In the genomic region with DNA sequence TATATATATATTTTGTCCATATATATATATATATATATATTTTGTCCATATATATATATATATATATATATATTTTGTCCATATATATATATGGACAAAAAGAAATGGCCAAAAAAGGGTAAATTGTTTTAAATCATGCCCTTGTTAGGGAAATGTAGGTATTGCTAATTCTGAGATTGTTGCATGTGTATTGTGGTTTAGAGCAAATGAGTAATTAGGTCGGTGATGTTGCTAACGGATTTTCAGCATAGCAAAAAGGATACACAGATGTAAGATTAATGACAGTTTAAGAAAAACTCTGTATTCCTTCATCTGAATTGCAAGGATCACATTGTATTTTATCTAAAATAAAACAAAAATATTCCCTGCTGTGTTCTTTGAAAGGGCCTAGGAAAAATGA, we compare ENCODE assay signal across 15 cellular contexts.
"Had no signal": no experiment of that assay in that cellular context is flagged by ENCODE, and none has a peak within 500 bp of the region (broad histone marks: within the 10 kb centered on the region; RNA-seq: fewer than 3 reads in every experiment).

No MANE protein-coding gene starts in this region.

- H3K4me3 Mint-ChIP-seq: nephron progenitor cell; stimulated activated naive B cell treated with anti-CD40 and anti-IgM and Interleukin-4, amounts not matched to agents 10 μg/mL and 1 μg/mL and 100 μg/mL, for 72 hours; WTC11 had no signal

- H3K36me3 Mint-ChIP-seq: WTC11 had no signal

- ATAC-seq: left ventricle myocardium superior; sciatic nerve; stimulated activated naive B cell treated with anti-CD40 and anti-IgM and Interleukin-4, amounts not matched to agents 10 μg/mL and 1 μg/mL and 100 μg/mL, for 72 hours; upper lobe of right lung; WTC11 had no signal

- H3K27me3 ChIP-seq: spleen, upper lobe of right lung had no signal

- H3K27ac Mint-ChIP-seq: nephron progenitor cell; stimulated activated naive B cell treated with anti-CD40 and anti-IgM and Interleukin-4, amounts not matched to agents 10 μg/mL and 1 μg/mL and 100 μg/mL, for 72 hours; WTC11 had no signal

- H3K9me3 ChIP-seq: spleen, upper lobe of right lung had no signal

- H3K27ac ChIP-seq: spleen, upper lobe of right lung had no signal

- H3K4me1 ChIP-seq: upper lobe of right lung had no signal

- H3K9me3 Mint-ChIP-seq: nephron progenitor cell; stimulated activated naive B cell treated with anti-CD40 and anti-IgM and Interleukin-4, amounts not matched to agents 10 μg/mL and 1 μg/mL and 100 μg/mL, for 72 hours; WTC11 had no signal

- FAIRE-seq: keratinocyte had no signal

- DNase-seq: activated CD4-positive, alpha-beta T cell treated with anti-CD3 and anti-CD28 coated beads, Interleukin-2, amount 50 U/mL, for 48 hours; activated naive CD4-positive, alpha-beta T cell treated with Interleukin-2 at 50 U/mL for 16 hours; caudate nucleus; cortex of kidney; effector CD8-positive, alpha-beta T cell; left ventricle myocardium superior; mesenchymal stem cell; nephron progenitor cell; spleen; stimulated activated CD4-positive, alpha-beta T cell treated with anti-CD3 and anti-CD28 coated beads, Interleukin-1b, Interleukin-23, amount 100 ng/mL, for 48 hours; stimulated activated naive B cell treated with anti-CD40 and anti-IgM and Interleukin-4, amounts not matched to agents 10 μg/mL and 1 μg/mL and 100 μg/mL, for 72 hours; upper lobe of right lung had no signal

- H3K27me3 Mint-ChIP-seq: stimulated activated naive B cell treated with anti-CD40 and anti-IgM and Interleukin-4, amounts not matched to agents 10 μg/mL and 1 μg/mL and 100 μg/mL, for 72 hours had no signal

- H3K4me1 Mint-ChIP-seq: nephron progenitor cell had no signal

- H3K4me3 ChIP-seq: spleen, upper lobe of right lung had no signal
